ENCODE assay signal across 26 cellular contexts in the genomic region with DNA sequence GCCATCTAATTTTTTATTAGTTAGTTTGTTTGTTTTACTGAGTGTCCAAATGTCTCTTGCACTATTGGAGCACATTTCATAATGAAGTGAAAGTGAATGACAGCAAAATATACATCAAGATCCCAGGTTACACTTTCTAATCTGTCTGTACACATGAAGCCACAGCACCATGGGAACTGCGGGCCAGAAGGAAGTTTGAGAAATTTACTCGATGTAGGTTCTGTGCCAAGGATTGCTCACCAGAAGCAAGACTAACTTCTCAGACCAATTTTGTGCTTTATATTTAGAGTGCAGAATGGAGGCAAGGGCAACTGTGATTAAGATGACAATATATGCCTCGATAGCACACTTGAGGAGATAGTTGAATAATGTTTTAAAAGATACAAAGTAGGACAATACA.
"Had no signal": no experiment of that assay in that cellular context is flagged by ENCODE, and none has a peak within 500 bp of the region (broad histone marks: within the 10 kb centered on the region; RNA-seq: fewer than 3 reads in every experiment).

No MANE protein-coding gene starts in this region.

- H3K27me3 ChIP-seq: breast epithelium, esophagus muscularis mucosa, left lung, neural progenitor cell, right atrium auricular region, spleen, suprapubic skin, tibial artery, upper lobe of right lung had no signal

- ATAC-seq: activated naive CD4-positive, alpha-beta T cell treated with anti-CD3 and anti-CD28 coated beads, Interleukin-2, amount 50 U/mL, for 72 hours; activated T-cell treated with anti-CD3 and anti-CD28 coated beads, Interleukin-2, amount 50 U/mL, for 72 hours; left lung; lower lobe of right lung; natural killer cell; upper lobe of right lung had no signal

- H3K36me3 ChIP-seq: breast epithelium, esophagus muscularis mucosa, left lung, lower lobe of right lung, neural progenitor cell, right atrium auricular region, spleen, suprapubic skin, tibial artery, upper lobe of right lung had no signal

- FAIRE-seq: colon, islet of Langerhans had no signal

- H3K27ac ChIP-seq: breast epithelium, esophagus muscularis mucosa, left lung, lower lobe of right lung, neural progenitor cell, right atrium auricular region, spleen, suprapubic skin, tibial artery, upper lobe of right lung had no signal

- DNase-seq: activated B cell treated with CpG ODN at 0.5 μM for 24 hours; activated CD4-positive, alpha-beta T cell treated with anti-CD3 and anti-CD28 coated beads, Interleukin-2, amount 50 U/mL, for 4 hours; activated naive CD4-positive, alpha-beta T cell; activated T-cell treated with anti-CD3 and anti-CD28 coated beads for 4 hours; activated T-cell treated with anti-CD3 and anti-CD28 coated beads, Interleukin-2, amount 50 U/mL, for 72 hours; dermis blood vessel endothelial cell; effector CD4-positive, alpha-beta T cell; foreskin melanocyte; left lung; lower lobe of right lung; mesenchymal stem cell; natural killer cell; occipital lobe; spleen; stimulated activated naive CD4-positive, alpha-beta T cell; T1000; tibial artery; upper lobe of right lung had no signal

- H3K9me3 ChIP-seq: breast epithelium, esophagus muscularis mucosa, left lung, lower lobe of right lung, right atrium auricular region, spleen, suprapubic skin, tibial artery, upper lobe of right lung had no signal

- H3K4me3 ChIP-seq: breast epithelium, esophagus muscularis mucosa, left lung, lower lobe of right lung, neural progenitor cell, right atrium auricular region, spleen, suprapubic skin, tibial artery, upper lobe of right lung had no signal

- H3K4me1 ChIP-seq: breast epithelium, left lung, neural progenitor cell had no signal
